Comparison of ENCODE assay signal across 1 cellular context in the genomic region with DNA sequence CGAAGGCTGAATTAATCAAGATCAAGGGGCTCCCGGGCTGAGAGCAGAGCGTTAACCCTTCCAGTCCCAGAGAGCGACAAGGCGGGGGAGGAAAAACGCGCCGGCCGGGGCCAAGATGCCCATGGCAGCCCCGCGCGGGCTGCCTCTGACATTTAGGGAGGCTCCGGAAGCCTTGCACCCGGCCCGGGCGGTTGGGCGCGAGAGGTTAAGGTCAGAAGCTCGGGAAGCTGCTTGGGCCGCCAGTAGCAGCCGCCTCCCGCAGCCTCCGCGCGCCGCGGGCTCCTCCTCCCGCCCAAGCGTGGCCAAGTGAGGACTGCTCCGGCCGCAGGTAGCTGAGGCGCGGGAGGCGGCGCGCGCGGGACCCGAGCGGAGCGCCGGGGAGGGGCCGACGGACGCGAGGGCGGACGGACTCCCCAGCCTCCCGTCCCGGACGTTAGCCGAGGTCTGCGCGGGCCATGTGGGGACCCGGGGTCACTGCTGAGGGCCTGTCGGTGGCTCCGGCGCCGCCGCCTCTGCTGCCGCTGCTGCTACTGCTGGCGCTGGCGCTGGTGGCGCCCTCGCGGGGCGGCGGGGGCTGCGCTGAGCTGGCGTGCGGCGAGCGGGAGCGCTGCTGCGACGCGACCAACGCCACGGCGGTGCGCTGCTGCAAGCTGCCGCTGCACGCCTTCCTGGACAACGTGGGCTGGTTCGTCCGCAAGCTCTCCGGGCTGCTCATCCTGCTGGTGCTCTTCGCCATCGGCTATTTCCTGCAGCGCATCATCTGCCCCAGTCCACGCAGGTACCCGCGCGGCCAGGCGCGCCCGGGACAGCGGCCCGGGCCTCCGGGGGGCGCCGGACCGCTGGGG.
TF ChIP-seq lines count a peak whose summit lies in the region.

A gene (plus strand): TSS at position 242 of the 845 bp plus-strand sequence. CDS start 214 bp downstream, at position 456.

TF ChIP-seq in K562, 482 proteins besides CTCF, POLR2A, EP300 and RAD21 (continued from another document and continues in another):
- TF ChIP-seq, protein P1, sequence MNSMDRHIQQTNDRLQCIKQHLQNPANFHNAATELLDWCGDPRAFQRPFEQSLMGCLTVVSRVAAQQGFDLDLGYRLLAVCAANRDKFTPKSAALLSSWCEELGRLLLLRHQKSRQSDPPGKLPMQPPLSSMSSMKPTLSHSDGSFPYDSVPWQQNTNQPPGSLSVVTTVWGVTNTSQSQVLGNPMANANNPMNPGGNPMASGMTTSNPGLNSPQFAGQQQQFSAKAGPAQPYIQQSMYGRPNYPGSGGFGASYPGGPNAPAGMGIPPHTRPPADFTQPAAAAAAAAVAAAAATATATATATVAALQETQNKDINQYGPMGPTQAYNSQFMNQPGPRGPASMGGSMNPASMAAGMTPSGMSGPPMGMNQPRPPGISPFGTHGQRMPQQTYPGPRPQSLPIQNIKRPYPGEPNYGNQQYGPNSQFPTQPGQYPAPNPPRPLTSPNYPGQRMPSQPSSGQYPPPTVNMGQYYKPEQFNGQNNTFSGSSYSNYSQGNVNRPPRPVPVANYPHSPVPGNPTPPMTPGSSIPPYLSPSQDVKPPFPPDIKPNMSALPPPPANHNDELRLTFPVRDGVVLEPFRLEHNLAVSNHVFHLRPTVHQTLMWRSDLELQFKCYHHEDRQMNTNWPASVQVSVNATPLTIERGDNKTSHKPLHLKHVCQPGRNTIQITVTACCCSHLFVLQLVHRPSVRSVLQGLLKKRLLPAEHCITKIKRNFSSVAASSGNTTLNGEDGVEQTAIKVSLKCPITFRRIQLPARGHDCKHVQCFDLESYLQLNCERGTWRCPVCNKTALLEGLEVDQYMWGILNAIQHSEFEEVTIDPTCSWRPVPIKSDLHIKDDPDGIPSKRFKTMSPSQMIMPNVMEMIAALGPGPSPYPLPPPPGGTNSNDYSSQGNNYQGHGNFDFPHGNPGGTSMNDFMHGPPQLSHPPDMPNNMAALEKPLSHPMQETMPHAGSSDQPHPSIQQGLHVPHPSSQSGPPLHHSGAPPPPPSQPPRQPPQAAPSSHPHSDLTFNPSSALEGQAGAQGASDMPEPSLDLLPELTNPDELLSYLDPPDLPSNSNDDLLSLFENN (IDR thresholded peaks at IDR 0.05; ENCODE audit: low read depth in 2 of 2, low read length in 2 of 2), result no peak
- TF ChIP-seq HDGF (IDR thresholded peaks at IDR 0.05) (no peak), HDAC6 (IDR thresholded peaks at IDR 0.05; ENCODE audit: low read depth, low read length) (no peak), SIX5 (IDR thresholded peaks at IDR 0.05; ENCODE audit: borderline replicate concordance in 1 of 2, insufficient read depth in 1 of 2, low read depth in 1 of 2, low read length in 2 of 2) (no peak), SP2 (IDR thresholded peaks at IDR 0.05; ENCODE audit: extremely low read depth, low read depth, low read length, poor library complexity, severe bottlenecking) (no peak), ZNF217 (CRISPR knock-in tag; IDR thresholded peaks at IDR 0.05) (no peak), PCBP1 (IDR thresholded peaks at IDR 0.05; ENCODE audit: low read depth, low read length, poor library complexity, severe bottlenecking) (peak; percentile 46), ZNF184 (CRISPR knock-in tag; IDR thresholded peaks at IDR 0.05) (no peak), KDM5B (IDR thresholded peaks at IDR 0.05; ENCODE audit: insufficient replicate concordance, low read depth, low read length) (peak; percentile 7), CHD4 (IDR thresholded peaks at IDR 0.05; ENCODE audit: insufficient read depth, insufficient replicate concordance, low read depth, low read length, poor library complexity, severe bottlenecking) (no peak), ARNT (IDR thresholded peaks at IDR 0.05) (no peak), ZBTB7A (IDR thresholded peaks at IDR 0.05; ENCODE audit: borderline replicate concordance, control insufficient read depth, low read depth, low read length) (no peak), ZNF589 (CRISPR knock-in tag; IDR thresholded peaks at IDR 0.05; ENCODE audit: low read depth) (no peak), SRSF1 (IDR thresholded peaks at IDR 0.05; ENCODE audit: low read depth, low read length) (no peak)
- TF ChIP-seq, protein P2, sequence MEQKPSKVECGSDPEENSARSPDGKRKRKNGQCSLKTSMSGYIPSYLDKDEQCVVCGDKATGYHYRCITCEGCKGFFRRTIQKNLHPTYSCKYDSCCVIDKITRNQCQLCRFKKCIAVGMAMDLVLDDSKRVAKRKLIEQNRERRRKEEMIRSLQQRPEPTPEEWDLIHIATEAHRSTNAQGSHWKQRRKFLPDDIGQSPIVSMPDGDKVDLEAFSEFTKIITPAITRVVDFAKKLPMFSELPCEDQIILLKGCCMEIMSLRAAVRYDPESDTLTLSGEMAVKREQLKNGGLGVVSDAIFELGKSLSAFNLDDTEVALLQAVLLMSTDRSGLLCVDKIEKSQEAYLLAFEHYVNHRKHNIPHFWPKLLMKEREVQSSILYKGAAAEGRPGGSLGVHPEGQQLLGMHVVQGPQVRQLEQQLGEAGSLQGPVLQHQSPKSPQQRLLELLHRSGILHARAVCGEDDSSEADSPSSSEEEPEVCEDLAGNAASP (IDR thresholded peaks at IDR 0.05), result no peak
- TF ChIP-seq, protein P3, sequence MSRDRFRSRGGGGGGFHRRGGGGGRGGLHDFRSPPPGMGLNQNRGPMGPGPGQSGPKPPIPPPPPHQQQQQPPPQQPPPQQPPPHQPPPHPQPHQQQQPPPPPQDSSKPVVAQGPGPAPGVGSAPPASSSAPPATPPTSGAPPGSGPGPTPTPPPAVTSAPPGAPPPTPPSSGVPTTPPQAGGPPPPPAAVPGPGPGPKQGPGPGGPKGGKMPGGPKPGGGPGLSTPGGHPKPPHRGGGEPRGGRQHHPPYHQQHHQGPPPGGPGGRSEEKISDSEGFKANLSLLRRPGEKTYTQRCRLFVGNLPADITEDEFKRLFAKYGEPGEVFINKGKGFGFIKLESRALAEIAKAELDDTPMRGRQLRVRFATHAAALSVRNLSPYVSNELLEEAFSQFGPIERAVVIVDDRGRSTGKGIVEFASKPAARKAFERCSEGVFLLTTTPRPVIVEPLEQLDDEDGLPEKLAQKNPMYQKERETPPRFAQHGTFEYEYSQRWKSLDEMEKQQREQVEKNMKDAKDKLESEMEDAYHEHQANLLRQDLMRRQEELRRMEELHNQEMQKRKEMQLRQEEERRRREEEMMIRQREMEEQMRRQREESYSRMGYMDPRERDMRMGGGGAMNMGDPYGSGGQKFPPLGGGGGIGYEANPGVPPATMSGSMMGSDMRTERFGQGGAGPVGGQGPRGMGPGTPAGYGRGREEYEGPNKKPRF (IDR thresholded peaks at IDR 0.05; ENCODE audit: low read depth, low read length), result no peak
- TF ChIP-seq, protein P4, sequence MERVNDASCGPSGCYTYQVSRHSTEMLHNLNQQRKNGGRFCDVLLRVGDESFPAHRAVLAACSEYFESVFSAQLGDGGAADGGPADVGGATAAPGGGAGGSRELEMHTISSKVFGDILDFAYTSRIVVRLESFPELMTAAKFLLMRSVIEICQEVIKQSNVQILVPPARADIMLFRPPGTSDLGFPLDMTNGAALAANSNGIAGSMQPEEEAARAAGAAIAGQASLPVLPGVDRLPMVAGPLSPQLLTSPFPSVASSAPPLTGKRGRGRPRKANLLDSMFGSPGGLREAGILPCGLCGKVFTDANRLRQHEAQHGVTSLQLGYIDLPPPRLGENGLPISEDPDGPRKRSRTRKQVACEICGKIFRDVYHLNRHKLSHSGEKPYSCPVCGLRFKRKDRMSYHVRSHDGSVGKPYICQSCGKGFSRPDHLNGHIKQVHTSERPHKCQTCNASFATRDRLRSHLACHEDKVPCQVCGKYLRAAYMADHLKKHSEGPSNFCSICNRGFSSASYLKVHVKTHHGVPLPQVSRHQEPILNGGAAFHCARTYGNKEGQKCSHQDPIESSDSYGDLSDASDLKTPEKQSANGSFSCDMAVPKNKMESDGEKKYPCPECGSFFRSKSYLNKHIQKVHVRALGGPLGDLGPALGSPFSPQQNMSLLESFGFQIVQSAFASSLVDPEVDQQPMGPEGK (CRISPR knock-in tag; IDR thresholded peaks at IDR 0.05; ENCODE audit: borderline replicate concordance), result no peak
- TF ChIP-seq, protein P5, sequence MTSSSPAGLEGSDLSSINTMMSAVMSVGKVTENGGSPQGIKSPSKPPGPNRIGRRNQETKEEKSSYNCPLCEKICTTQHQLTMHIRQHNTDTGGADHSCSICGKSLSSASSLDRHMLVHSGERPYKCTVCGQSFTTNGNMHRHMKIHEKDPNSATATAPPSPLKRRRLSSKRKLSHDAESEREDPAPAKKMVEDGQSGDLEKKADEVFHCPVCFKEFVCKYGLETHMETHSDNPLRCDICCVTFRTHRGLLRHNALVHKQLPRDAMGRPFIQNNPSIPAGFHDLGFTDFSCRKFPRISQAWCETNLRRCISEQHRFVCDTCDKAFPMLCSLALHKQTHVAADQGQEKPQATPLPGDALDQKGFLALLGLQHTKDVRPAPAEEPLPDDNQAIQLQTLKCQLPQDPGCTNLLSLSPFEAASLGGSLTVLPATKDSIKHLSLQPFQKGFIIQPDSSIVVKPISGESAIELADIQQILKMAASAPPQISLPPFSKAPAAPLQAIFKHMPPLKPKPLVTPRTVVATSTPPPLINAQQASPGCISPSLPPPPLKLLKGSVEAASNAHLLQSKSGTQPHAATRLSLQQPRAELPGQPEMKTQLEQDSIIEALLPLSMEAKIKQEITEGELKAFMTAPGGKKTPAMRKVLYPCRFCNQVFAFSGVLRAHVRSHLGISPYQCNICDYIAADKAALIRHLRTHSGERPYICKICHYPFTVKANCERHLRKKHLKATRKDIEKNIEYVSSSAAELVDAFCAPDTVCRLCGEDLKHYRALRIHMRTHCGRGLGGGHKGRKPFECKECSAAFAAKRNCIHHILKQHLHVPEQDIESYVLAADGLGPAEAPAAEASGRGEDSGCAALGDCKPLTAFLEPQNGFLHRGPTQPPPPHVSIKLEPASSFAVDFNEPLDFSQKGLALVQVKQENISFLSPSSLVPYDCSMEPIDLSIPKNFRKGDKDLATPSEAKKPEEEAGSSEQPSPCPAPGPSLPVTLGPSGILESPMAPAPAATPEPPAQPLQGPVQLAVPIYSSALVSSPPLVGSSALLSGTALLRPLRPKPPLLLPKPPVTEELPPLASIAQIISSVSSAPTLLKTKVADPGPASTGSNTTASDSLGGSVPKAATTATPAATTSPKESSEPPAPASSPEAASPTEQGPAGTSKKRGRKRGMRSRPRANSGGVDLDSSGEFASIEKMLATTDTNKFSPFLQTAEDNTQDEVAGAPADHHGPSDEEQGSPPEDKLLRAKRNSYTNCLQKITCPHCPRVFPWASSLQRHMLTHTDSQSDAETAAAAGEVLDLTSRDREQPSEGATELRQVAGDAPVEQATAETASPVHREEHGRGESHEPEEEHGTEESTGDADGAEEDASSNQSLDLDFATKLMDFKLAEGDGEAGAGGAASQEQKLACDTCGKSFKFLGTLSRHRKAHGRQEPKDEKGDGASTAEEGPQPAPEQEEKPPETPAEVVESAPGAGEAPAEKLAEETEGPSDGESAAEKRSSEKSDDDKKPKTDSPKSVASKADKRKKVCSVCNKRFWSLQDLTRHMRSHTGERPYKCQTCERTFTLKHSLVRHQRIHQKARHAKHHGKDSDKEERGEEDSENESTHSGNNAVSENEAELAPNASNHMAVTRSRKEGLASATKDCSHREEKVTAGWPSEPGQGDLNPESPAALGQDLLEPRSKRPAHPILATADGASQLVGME (CRISPR knock-in tag; IDR thresholded peaks at IDR 0.05), result no peak
- TF ChIP-seq, protein P6, sequence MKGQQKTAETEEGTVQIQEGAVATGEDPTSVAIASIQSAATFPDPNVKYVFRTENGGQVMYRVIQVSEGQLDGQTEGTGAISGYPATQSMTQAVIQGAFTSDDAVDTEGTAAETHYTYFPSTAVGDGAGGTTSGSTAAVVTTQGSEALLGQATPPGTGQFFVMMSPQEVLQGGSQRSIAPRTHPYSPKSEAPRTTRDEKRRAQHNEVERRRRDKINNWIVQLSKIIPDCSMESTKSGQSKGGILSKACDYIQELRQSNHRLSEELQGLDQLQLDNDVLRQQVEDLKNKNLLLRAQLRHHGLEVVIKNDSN (CRISPR knock-in tag; IDR thresholded peaks at IDR 0.05), result no peak
- TF ChIP-seq, protein P7, sequence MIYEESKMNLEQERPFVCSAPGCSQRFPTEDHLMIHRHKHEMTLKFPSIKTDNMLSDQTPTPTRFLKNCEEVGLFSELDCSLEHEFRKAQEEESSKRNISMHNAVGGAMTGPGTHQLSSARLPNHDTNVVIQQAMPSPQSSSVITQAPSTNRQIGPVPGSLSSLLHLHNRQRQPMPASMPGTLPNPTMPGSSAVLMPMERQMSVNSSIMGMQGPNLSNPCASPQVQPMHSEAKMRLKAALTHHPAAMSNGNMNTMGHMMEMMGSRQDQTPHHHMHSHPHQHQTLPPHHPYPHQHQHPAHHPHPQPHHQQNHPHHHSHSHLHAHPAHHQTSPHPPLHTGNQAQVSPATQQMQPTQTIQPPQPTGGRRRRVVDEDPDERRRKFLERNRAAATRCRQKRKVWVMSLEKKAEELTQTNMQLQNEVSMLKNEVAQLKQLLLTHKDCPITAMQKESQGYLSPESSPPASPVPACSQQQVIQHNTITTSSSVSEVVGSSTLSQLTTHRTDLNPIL (CRISPR knock-in tag; IDR thresholded peaks at IDR 0.05), result no peak
